1 cellular context compared by ENCODE assay signal in the genomic region with DNA sequence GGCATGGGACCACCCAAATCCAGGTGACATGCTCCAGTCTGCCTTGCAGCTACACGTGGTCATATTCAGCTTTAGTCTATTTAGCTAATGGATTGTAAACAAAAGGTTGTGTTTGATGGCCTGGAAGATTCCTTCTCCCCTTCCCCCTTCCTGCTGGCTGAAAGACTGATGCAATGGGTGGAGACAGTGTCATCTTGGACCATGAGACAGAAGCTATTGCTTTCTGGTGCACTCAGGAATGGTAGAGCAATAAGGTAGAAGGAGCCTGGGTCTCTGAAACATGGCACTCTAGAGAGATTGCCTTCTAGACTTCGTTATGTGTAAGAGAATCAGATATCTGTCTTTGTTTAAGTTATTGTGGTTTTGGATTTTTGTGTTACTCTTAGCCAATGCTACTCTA.
TF ChIP-seq lines count a peak whose summit lies in the region.

No MANE protein-coding gene starts in this region.

TF ChIP-seq in K562, 482 proteins besides CTCF, POLR2A, EP300 and RAD21 (continued from another document):
- TF ChIP-seq, protein P1, sequence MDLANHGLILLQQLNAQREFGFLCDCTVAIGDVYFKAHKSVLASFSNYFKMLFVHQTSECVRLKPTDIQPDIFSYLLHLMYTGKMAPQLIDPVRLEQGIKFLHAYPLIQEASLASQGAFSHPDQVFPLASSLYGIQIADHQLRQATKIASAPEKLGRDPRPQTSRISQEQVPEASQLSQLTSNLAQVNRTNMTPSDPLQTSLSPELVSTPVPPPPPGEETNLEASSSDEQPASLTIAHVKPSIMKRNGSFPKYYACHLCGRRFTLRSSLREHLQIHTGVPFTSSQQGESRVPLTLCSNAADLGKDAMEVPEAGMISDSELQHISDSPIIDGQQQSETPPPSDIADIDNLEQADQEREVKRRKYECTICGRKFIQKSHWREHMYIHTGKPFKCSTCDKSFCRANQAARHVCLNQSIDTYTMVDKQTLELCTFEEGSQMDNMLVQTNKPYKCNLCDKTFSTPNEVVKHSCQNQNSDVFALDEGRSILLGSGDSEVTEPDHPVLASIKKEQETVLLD (IDR thresholded peaks at IDR 0.05) = no peak
- TF ChIP-seq TRIM24 (IDR thresholded peaks at IDR 0.05) (peak in 1 of 2 experiments; percentile 33; a peak in 1 of 4 replicates), BRF1 (IDR thresholded peaks at IDR 0.05; ENCODE audit: borderline replicate concordance, extremely low read depth, insufficient read length) (no peak), ZNF79 (CRISPR knock-in tag; IDR thresholded peaks at IDR 0.05; ENCODE audit: low read depth) (no peak), TAF9B (IDR thresholded peaks at IDR 0.05; ENCODE audit: partially characterized antibody) (no peak), TAF7 (tag; IDR thresholded peaks at IDR 0.05) (no peak), NR2C1 (IDR thresholded peaks at IDR 0.05) (no peak), NR2C1 (tag; IDR thresholded peaks at IDR 0.05) (no peak), MBD2 (IDR thresholded peaks at IDR 0.05; ENCODE audit: borderline replicate concordance, low read depth) (no peak), ARHGAP35 (IDR thresholded peaks at IDR 0.05; ENCODE audit: partially characterized antibody) (no peak), CEBPG (CRISPR knock-in tag; IDR thresholded peaks at IDR 0.05) (peak; percentile 66; the same call in 1 of the 2 replicates), CEBPG (tag; conservative IDR thresholded peaks at IDR 0.05 in 1 of 2, IDR thresholded peaks at IDR 0.05 in 1 of 2) (no peak; a peak in 1 of 4 replicates), RB1 (IDR thresholded peaks at IDR 0.05; ENCODE audit: low read depth) (no peak), ERF (CRISPR knock-in tag; IDR thresholded peaks at IDR 0.05) (no peak), MIER1 (IDR thresholded peaks at IDR 0.05; ENCODE audit: low read depth) (no peak), ZNF263 (CRISPR knock-in tag; IDR thresholded peaks at IDR 0.05; ENCODE audit: borderline replicate concordance) (no peak), XRCC5 (IDR thresholded peaks at IDR 0.05; ENCODE audit: low read depth, low read length) (no peak), HNRNPH1 (optimal IDR thresholded peaks at IDR 0.05; ENCODE audit: low read depth, low read length) (no peak)
- TF ChIP-seq, protein P2, sequence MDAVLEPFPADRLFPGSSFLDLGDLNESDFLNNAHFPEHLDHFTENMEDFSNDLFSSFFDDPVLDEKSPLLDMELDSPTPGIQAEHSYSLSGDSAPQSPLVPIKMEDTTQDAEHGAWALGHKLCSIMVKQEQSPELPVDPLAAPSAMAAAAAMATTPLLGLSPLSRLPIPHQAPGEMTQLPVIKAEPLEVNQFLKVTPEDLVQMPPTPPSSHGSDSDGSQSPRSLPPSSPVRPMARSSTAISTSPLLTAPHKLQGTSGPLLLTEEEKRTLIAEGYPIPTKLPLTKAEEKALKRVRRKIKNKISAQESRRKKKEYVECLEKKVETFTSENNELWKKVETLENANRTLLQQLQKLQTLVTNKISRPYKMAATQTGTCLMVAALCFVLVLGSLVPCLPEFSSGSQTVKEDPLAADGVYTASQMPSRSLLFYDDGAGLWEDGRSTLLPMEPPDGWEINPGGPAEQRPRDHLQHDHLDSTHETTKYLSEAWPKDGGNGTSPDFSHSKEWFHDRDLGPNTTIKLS (IDR thresholded peaks at IDR 0.05; ENCODE audit: borderline replicate concordance, low read depth) = no peak
- TF ChIP-seq, protein P3, sequence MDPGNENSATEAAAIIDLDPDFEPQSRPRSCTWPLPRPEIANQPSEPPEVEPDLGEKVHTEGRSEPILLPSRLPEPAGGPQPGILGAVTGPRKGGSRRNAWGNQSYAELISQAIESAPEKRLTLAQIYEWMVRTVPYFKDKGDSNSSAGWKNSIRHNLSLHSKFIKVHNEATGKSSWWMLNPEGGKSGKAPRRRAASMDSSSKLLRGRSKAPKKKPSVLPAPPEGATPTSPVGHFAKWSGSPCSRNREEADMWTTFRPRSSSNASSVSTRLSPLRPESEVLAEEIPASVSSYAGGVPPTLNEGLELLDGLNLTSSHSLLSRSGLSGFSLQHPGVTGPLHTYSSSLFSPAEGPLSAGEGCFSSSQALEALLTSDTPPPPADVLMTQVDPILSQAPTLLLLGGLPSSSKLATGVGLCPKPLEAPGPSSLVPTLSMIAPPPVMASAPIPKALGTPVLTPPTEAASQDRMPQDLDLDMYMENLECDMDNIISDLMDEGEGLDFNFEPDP (CRISPR knock-in tag; IDR thresholded peaks at IDR 0.05) = no peak
- TF ChIP-seq, protein P4, sequence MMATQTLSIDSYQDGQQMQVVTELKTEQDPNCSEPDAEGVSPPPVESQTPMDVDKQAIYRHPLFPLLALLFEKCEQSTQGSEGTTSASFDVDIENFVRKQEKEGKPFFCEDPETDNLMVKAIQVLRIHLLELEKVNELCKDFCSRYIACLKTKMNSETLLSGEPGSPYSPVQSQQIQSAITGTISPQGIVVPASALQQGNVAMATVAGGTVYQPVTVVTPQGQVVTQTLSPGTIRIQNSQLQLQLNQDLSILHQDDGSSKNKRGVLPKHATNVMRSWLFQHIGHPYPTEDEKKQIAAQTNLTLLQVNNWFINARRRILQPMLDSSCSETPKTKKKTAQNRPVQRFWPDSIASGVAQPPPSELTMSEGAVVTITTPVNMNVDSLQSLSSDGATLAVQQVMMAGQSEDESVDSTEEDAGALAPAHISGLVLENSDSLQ (IDR thresholded peaks at IDR 0.05) = 0 out of 2 replicates have a peak, but pooled peaks have one; percentile 7
